In genomic region chr6:84333827-84334226, GRCh38 we compare ENCODE assay signal across 35 cellular contexts.
"Had no signal": no experiment of that assay in that cellular context is flagged by ENCODE, and none has a peak within 500 bp of the region (broad histone marks: within the 10 kb centered on the region; RNA-seq: fewer than 3 reads in every experiment).

No MANE protein-coding gene starts in this region.

- H3K4me2 ChIP-seq: KMS-11 had no signal

- H3K36me3 ChIP-seq: MG63 had no signal

- DNase-seq: Karpas-422, Kasumi-1, KG1, MG63, MM.1S, MV-4-11, NCI-H1048, NCI-H1092, NCI-H1092 treated with DMSO at 0.1 percent for 48 hours, NCI-H1105, NCI-H1105 treated with DMSO at 0.1 percent for 48 hours, NCI-H1417, NCI-H1417 treated with DMSO at 0.1 percent for 48 hours, NCI-H1436, NCI-H1436 treated with DMSO at 0.1 percent for 48 hours, NCI-H146, NCI-H1694, NCI-H1694 treated with DMSO at 0.1 percent for 48 hours, NCI-H187, NCI-H187 treated with DMSO at 0.1 percent for 48 hours, NCI-H1930, NCI-H2029, NCI-H2029 treated with DMSO at 0.1 percent for 48 hours, NCI-H2081, NCI-H2081 treated with DMSO at 0.1 percent for 48 hours, NCI-H2107, NCI-H2171, NCI-H2171 treated with DMSO at 0.1 percent for 48 hours, NCI-H2227 treated with DMSO at 0.1 percent for 48 hours, NCI-H226, NCI-H345, NCI-H446, NCI-H446 treated with DMSO at 0.1 percent for 48 hours, NCI-H510A had no signal

- H3K9ac ChIP-seq: KMS-11 had no signal

- H3K4me3 ChIP-seq: MG63 had no signal

- H3K27ac ChIP-seq: KMS-11 had no signal

- H3K27me3 ChIP-seq: MG63 had no signal
